ENCODE assay signal across 2 cellular contexts in the genomic region with DNA sequence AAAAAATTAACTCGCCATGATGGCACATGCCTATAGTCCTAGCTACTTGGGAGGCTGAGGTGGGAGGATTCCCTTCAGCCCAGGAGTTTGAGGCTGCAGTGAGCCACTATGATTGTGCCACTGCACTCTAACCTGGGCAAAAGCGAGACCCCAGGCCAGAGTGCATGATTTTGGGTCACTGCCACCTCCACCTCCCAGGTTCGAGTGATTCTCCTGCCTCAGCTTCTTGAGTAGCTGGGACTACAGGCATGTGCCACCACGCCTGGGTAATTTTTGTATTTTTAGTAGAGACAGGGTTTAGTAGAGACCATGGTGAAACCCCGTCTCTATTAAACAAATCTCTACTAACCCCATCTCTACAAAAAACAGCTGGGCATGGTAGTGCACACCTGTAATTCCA. TPM values are rescaled to one million over a fixed set of nuclear protein-coding genes. Genes with fewer than 3 reads are reported as not detected.
"Had no signal": no experiment of that assay in that cellular context is flagged by ENCODE, and none has a peak within 500 bp of the region (broad histone marks: within the 10 kb centered on the region; RNA-seq: fewer than 3 reads in every experiment).

No MANE protein-coding gene starts in this region.

RNA-seq across cellular contexts. Expression of a gene that starts 18.5 kb away (rescaled TPM):
- total RNA-seq: activated CD8-positive, alpha-beta memory T cell treated with anti-CD3 and anti-CD28 coated beads for 36 hours; activated CD8-positive, alpha-beta memory T cell treated with anti-CD3 and anti-CD28 coated beads, Interleukin-2, amount 10 ng/mL, durations not matched to agents 7 days and 5 days had no signal
